In the genomic region with DNA sequence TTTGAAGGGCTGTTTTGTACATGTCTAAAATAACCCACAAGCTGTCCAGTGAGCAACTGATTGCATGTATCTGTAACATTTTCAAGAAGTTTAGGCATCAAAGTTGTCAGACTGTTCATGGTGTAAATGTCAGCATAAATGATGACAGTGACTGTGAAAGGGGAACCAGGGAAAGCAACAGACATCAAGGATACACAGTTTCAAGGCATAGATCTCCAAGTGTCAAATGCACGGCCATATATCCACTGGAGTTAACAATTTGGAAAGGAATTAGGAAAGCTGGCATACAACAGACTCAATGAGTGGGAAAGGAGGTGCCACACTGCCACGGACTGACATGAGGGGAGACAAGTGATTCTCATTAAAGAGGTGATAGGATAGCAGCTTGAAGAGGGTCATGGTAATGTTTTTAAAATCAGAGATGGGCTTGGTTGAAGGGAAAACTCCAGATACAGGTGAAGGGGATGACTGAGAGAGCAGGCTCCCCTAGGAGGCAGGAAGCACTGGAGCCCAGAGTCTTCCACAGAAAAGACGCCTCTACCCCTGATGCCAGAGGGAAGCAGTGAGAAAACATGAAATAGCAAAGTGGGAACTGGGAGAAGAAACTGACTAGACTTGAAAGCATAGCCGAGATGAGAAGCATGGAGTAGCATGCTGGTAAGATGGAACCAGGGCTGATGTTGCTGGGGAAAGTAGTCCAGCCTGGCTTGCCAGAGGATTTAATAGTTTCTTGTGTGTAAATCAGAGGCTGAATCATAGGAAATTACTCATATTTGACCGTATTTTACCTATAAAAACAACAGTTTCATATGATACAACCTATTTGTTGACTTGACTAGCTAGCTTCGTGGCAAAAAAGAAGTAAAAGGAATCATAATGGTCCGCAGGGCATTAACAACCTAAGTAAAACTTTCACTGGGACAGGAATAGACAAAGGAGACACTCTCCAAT, we compare ENCODE assay signal across 18 cellular contexts. TPM values are rescaled to one million over a fixed set of nuclear protein-coding genes. Genes with fewer than 3 reads are reported as not detected.
DNase-seq lines count a peak whose midpoint lies in the region; ATAC-seq, FAIRE-seq and TF ChIP-seq lines count a peak whose summit lies in the region.
"Had no signal": no experiment of that assay in that cellular context is flagged by ENCODE, and none has a peak within 500 bp of the region (broad histone marks: within the 10 kb centered on the region; RNA-seq: fewer than 3 reads in every experiment).

No MANE protein-coding gene starts in this region.

- H3K4me1 ChIP-seq in Panc1 (ENCODE audit: control insufficient read depth, insufficient read depth, low read length) (no peaks in the 10 kb centered on the region), endothelial cell of umbilical vein (ENCODE audit: control insufficient read depth, extremely low read depth, insufficient read depth, low read length) (peaks cover 16% of the 10 kb centered on the region)

- peak overlapping the region; percentile 15 for H3K9ac ChIP-seq in endothelial cell of umbilical vein (replicated peaks; ENCODE audit: extremely low read depth, insufficient read depth, low read length)

- H3K4me3 ChIP-seq in Panc1 (ENCODE audit: low read depth in 2 of 2, low read length in 2 of 2) (no peak overlapping the region), endothelial cell of umbilical vein (replicated peaks in 1 of 3; ENCODE audit: insufficient read depth in 1 of 3, low read depth in 1 of 3, low read length in 3 of 3) (peak overlapping the region in 1 of 3 experiments; percentile 15)
- H3K4me3 ChIP-seq: skin epidermis, thyroid gland had no signal

- no peak overlapping the region for H3K4me3 Mint-ChIP-seq in activated T-cell treated with anti-CD3 and anti-CD28 coated beads, Interleukin-2, amount 50 U/mL, for 24 hours
- H3K4me3 Mint-ChIP-seq: central memory CD8-positive, alpha-beta T cell; naive B cell had no signal

- BruUV-seq in Panc1 (replicated peaks; lab: Mats Ljungman, UMichigan), result no TSS peak
- BruUV-seq in endothelial cell of umbilical vein (replicated peaks; lab: Mats Ljungman, UMichigan), result TSS peak; percentile 87

- H3K36me3 ChIP-seq in Panc1 (ENCODE audit: control insufficient read depth, insufficient read depth, low read length) (peaks cover 8% of the 10 kb centered on the region), endothelial cell of umbilical vein (ENCODE audit: control insufficient read depth in 2 of 2, extremely low read depth in 1 of 2, insufficient read depth in 2 of 2, low read length in 2 of 2) (peaks cover 0 to 5% of the 10 kb centered on the region in 2 experiments)

- no peaks in the 10 kb centered on the region for H3K79me2 ChIP-seq in endothelial cell of umbilical vein (ENCODE audit: control insufficient read depth, insufficient read depth, low read length)

- no peaks in the 10 kb centered on the region for H3K27me3 Mint-ChIP-seq in activated T-cell treated with anti-CD3 and anti-CD28 coated beads, Interleukin-2, amount 50 U/mL, for 24 hours
- H3K27me3 Mint-ChIP-seq: central memory CD8-positive, alpha-beta T cell; naive B cell had no signal

- H3K27me3 ChIP-seq in Panc1 (ENCODE audit: control insufficient read depth, insufficient read depth, low read length) (no peaks in the 10 kb centered on the region), endothelial cell of umbilical vein (ENCODE audit: control insufficient read depth in 2 of 2, insufficient read depth in 2 of 2, low read length in 2 of 2) (no peaks in the 10 kb centered on the region)
- H3K27me3 ChIP-seq: thyroid gland had no signal

- POLR2A ChIA-PET in Panc1 (lab: Charles Lee) (no interaction called here), endothelial cell of umbilical vein (lab: Charles Lee) (interaction anchor here (0.5 to 0.8 kb wide), 3 partner anchors 9 to 52 kb away, joined by 3 to 4 read pairs (median 4); no protein-coding TSS in a partner anchor)

- peaks cover 70% of the 10 kb centered on the region for H3K36me3 Mint-ChIP-seq in activated T-cell treated with anti-CD3 and anti-CD28 coated beads, Interleukin-2, amount 50 U/mL, for 24 hours (ENCODE audit: low read depth)

- peak overlapping the region; percentile 59 for H3K27ac Mint-ChIP-seq in activated T-cell treated with anti-CD3 and anti-CD28 coated beads, Interleukin-2, amount 50 U/mL, for 24 hours

- H3K27ac ChIP-seq in Panc1 (ENCODE audit: low read length), result no peak overlapping the region
- peak overlapping the region; percentile 64 for H3K27ac ChIP-seq in endothelial cell of umbilical vein (ENCODE audit: insufficient read depth, low read depth, low read length)
- H3K27ac ChIP-seq: skin epidermis, thyroid gland, WERI-Rb-1 had no signal

- CTCF ChIA-PET in Panc1 (lab: Charles Lee), result no interaction called here
- CTCF ChIA-PET in endothelial cell of umbilical vein (lab: Charles Lee), result interaction anchor here (1.1 to 1.5 kb wide), 4 partner anchors 9 to 107 kb away, joined by 3 to 5 read pairs (median 4); no protein-coding TSS in a partner anchor

- H3K4me2 ChIP-seq in endothelial cell of umbilical vein (ENCODE audit: insufficient read depth, low read length), result peak overlapping the region; percentile 40

- no peak for DNase-seq in activated T-cell treated with anti-CD3 and anti-CD28 coated beads, Interleukin-2, amount 50 U/mL, for 24 hours
- DNase-seq in activated T-cell treated with anti-CD3 and anti-CD28 coated beads, Interleukin-2, amount 50 U/mL, for 1 hour, result no peak
- DNase-seq in Panc1 (ENCODE audit: low read depth, low spot score), result peak; percentile 51
- peak; percentile 87 for DNase-seq in endothelial cell of umbilical vein (ENCODE audit: low read depth, low spot score)
- DNase-seq in pulmonary artery endothelial cell (ENCODE audit: low read depth, low spot score), result peak; percentile 59
- DNase-seq in pons (ENCODE audit: low spot score), result no peak
- DNase-seq in NCI-H345 (lab: John Stamatoyannopoulos, UW), result no peak
- no peak for DNase-seq in ureter (ENCODE audit: low spot score)
- DNase-seq: DMS79, foreskin melanocyte, naive B cell, NCI-H1417 treated with DMSO at 0.1 percent for 48 hours, NCI-H748 treated with DMSO at 0.1 percent for 48 hours, SIG-M5, thyroid gland, WERI-Rb-1 had no signal

- ATAC-seq in Panc1, result peak; percentile 70; the same call in 1 of the 2 replicates

- no peaks in the 10 kb centered on the region for H3K9me3 Mint-ChIP-seq in activated T-cell treated with anti-CD3 and anti-CD28 coated beads, Interleukin-2, amount 50 U/mL, for 24 hours
- H3K9me3 Mint-ChIP-seq: central memory CD8-positive, alpha-beta T cell; naive B cell had no signal

- TF ChIP-seq CTCF in Panc1 (IDR thresholded peaks at IDR 0.05), result no peak
- TF ChIP-seq CTCF in endothelial cell of umbilical vein (IDR thresholded peaks at IDR 0.05; ENCODE audit: extremely low read depth in 1 of 2, insufficient read depth in 1 of 2, low read depth in 1 of 2, low read length in 2 of 2), result no peak

- peak overlapping the region; percentile 28 for H2AFZ ChIP-seq in endothelial cell of umbilical vein (ENCODE audit: low read depth, low read length)

- no peak for TF ChIP-seq POLR2A in endothelial cell of umbilical vein (IDR thresholded peaks at IDR 0.05; ENCODE audit: low read depth, low read length)

- H3K9me3 ChIP-seq in Panc1 (ENCODE audit: control insufficient read depth, insufficient read depth, low read depth, low read length), result no peaks in the 10 kb centered on the region
- H3K9me3 ChIP-seq in endothelial cell of umbilical vein (replicated peaks; ENCODE audit: control insufficient read depth, insufficient read depth, low read length), result no peaks in the 10 kb centered on the region
- H3K9me3 ChIP-seq: thyroid gland had no signal

- H4K20me1 ChIP-seq in endothelial cell of umbilical vein (replicated peaks; ENCODE audit: control insufficient read depth, extremely low read depth, insufficient read depth, low read length), result no peaks in the 10 kb centered on the region

- FAIRE-seq in endothelial cell of umbilical vein (lab: Jason Lieb, UNC), result peak; percentile 86

- H3K4me1 Mint-ChIP-seq in activated T-cell treated with anti-CD3 and anti-CD28 coated beads, Interleukin-2, amount 50 U/mL, for 24 hours (ENCODE audit: low read depth), result peaks cover 27% of the 10 kb centered on the region
- H3K4me1 Mint-ChIP-seq: central memory CD8-positive, alpha-beta T cell; naive B cell had no signal

- intact Hi-C loops in Panc1 (cut with micrococcal nuclease; ENCODE audit: unreplicated experiment), result no loop called here
- intact Hi-C loops in endothelial cell of umbilical vein (cut with micrococcal nuclease), result loop anchor here (1.0 kb wide), 3 partner anchors 14 to 28 kb away; partner anchors contain the start of gene ATE1

- in situ Hi-C loops in Panc1 (cut with HindIII; ENCODE audit: low pct_unique_long_range_greater_than_20kb, low sequenced_read_pairs), result no loop called here

- no peaks in the 10 kb centered on the region for H3K9me1 ChIP-seq in endothelial cell of umbilical vein (replicated peaks; ENCODE audit: control insufficient read depth, extremely low read depth, insufficient read depth, low read length)

- dilution Hi-C loops in endothelial cell of umbilical vein (cut with MboI; ENCODE audit: extremely low pct_ligation_motif_present, low sequenced_read_pairs), result no loop called here

RNA-seq across cellular contexts. Expression of gene NSMCE4A, which starts 18.6 kb away (rescaled TPM):
- total RNA-seq in Panc1 (2021; ENCODE audit: unreplicated experiment) (72.2 TPM), endothelial cell of umbilical vein (51.0 and 52.0 TPM in 2 replicates), pulmonary artery endothelial cell (42.0 and 53.4 TPM in 2 replicates), ureter (73.7 TPM)
- polyA plus RNA-seq in Panc1 (2012; ENCODE audit: insufficient read length), result 48.8 TPM
- polyA plus RNA-seq in endothelial cell of umbilical vein, result 36.1 and 36.8 TPM in 2 replicates
- 41.2 and 47.7 TPM in 2 replicates for polyA plus RNA-seq in endothelial cell of umbilical vein (2011; cell fraction: cytosol; rRNA removed)
- polyA plus RNA-seq in endothelial cell of umbilical vein (2011; cell fraction: nucleus; rRNA removed), result 192 and 240 TPM in 2 replicates
- polyA plus RNA-seq in endothelial cell of umbilical vein (2012), result 42.0 and 53.7 TPM in 2 replicates
- polyA minus RNA-seq in endothelial cell of umbilical vein, result 13.2 and 15.1 TPM in 2 replicates
- 17.4 TPM for polyA minus RNA-seq in endothelial cell of umbilical vein (2011; cell fraction: cytosol; rRNA and poly(A)+ RNA removed)
- polyA minus RNA-seq in endothelial cell of umbilical vein (2011; cell fraction: nucleus; rRNA and poly(A)+ RNA removed), result 27.4 and 39.6 TPM in 2 replicates

RNA-seq across cellular contexts. Expression of gene ATE1, which starts 28.6 kb away (rescaled TPM):
- total RNA-seq in Panc1 (2021; ENCODE audit: unreplicated experiment) (45.5 TPM), endothelial cell of umbilical vein (19.1 and 27.1 TPM in 2 replicates), pulmonary artery endothelial cell (27.0 and 36.8 TPM in 2 replicates), ureter (36.0 TPM)
- polyA plus RNA-seq in Panc1 (2012; ENCODE audit: insufficient read length), result 26.6 TPM
- 6.9 and 8.7 TPM in 2 replicates for polyA plus RNA-seq in endothelial cell of umbilical vein
- polyA plus RNA-seq in endothelial cell of umbilical vein (2011; cell fraction: cytosol; rRNA removed), result 8.8 and 9.1 TPM in 2 replicates
- polyA plus RNA-seq in endothelial cell of umbilical vein (2011; cell fraction: nucleus; rRNA removed), result 14.5 and 15.6 TPM in 2 replicates
- 16.3 and 17.3 TPM in 2 replicates for polyA plus RNA-seq in endothelial cell of umbilical vein (2012)
- 25.1 and 32.0 TPM in 2 replicates for polyA minus RNA-seq in endothelial cell of umbilical vein
- 25.6 TPM for polyA minus RNA-seq in endothelial cell of umbilical vein (2011; cell fraction: cytosol; rRNA and poly(A)+ RNA removed)
- polyA minus RNA-seq in endothelial cell of umbilical vein (2011; cell fraction: nucleus; rRNA and poly(A)+ RNA removed), result 26.8 and 30.3 TPM in 2 replicates

RNA-seq across cellular contexts. Expression of gene TACC2, which starts 32.6 kb away (rescaled TPM):
- 133 TPM for total RNA-seq in Panc1 (2021; ENCODE audit: unreplicated experiment)
- polyA plus RNA-seq in Panc1 (2012; ENCODE audit: insufficient read length), result 134 TPM
- total RNA-seq in endothelial cell of umbilical vein, result 39.9 and 46.2 TPM in 2 replicates
- polyA plus RNA-seq in endothelial cell of umbilical vein, result 11.1 and 14.4 TPM in 2 replicates
- polyA plus RNA-seq in endothelial cell of umbilical vein (2011; cell fraction: cytosol; rRNA removed), result 18.4 and 22.0 TPM in 2 replicates
- polyA plus RNA-seq in endothelial cell of umbilical vein (2011; cell fraction: nucleus; rRNA removed), result 47.9 and 58.5 TPM in 2 replicates
- 24.3 and 32.8 TPM in 2 replicates for polyA plus RNA-seq in endothelial cell of umbilical vein (2012)
- polyA minus RNA-seq in endothelial cell of umbilical vein, result 11.6 and 20.8 TPM in 2 replicates
- 11.2 TPM for polyA minus RNA-seq in endothelial cell of umbilical vein (2011; cell fraction: cytosol; rRNA and poly(A)+ RNA removed)
- 32.5 and 36.4 TPM in 2 replicates for polyA minus RNA-seq in endothelial cell of umbilical vein (2011; cell fraction: nucleus; rRNA and poly(A)+ RNA removed)
- 6.1 and 9.7 TPM in 2 replicates for total RNA-seq in pulmonary artery endothelial cell
- 98.1 TPM for total RNA-seq in ureter

Comparison
In these comparisons a context has a peak if more than half of its experiments do, and no peak if none do; other contexts are left out.
1. DNase-seq: peak in Panc1 (single experiment), endothelial cell of umbilical vein (single experiment) and pulmonary artery endothelial cell (single experiment); none in activated T-cell treated with anti-CD3 and anti-CD28 coated beads, Interleukin-2, amount 50 U/mL, for 24 hours (single experiment), activated T-cell treated with anti-CD3 and anti-CD28 coated beads, Interleukin-2, amount 50 U/mL, for 1 hour (single experiment), pons (single experiment), NCI-H345 (single experiment) and ureter (single experiment).